ENCODE assay signal across 20 cellular contexts in genomic region chr1:11567244-11568065, GRCh38.
DNase-seq lines count a peak whose midpoint lies in the region; ATAC-seq and TF ChIP-seq lines count a peak whose summit lies in the region.
"Had no signal": no experiment of that assay in that cellular context is flagged by ENCODE, and none has a peak within 500 bp of the region (broad histone marks: within the 10 kb centered on the region; RNA-seq: fewer than 3 reads in every experiment).

No MANE protein-coding gene starts in this region.

- H3K9me3 Mint-ChIP-seq in CD4-positive, alpha-beta memory T cell = no peaks in the 10 kb centered on the region

- no peaks in the 10 kb centered on the region for H3K9me3 ChIP-seq in WERI-Rb-1 (ENCODE audit: severe bottlenecking)
- no peaks in the 10 kb centered on the region for H3K9me3 ChIP-seq in CD4-positive, alpha-beta memory T cell (ENCODE audit: control insufficient read depth in 1 of 2, low read length in 2 of 2)

- peaks cover 14 to 20% of the 10 kb centered on the region in 2 donors for H3K27me3 Mint-ChIP-seq in CD4-positive, alpha-beta memory T cell

- TF ChIP-seq CTCF in WERI-Rb-1 (IDR thresholded peaks at IDR 0.05; ENCODE audit: low read depth, low read length) = no peak

- ATAC-seq in HG02852 (IDR thresholded peaks at IDR 0.05; ENCODE audit: unreplicated experiment) = no peak

- H3K27me3 ChIP-seq in WERI-Rb-1 (ENCODE audit: insufficient read depth, low read depth, severe bottlenecking) = no peaks in the 10 kb centered on the region
- peaks cover 5% of the 10 kb centered on the region for H3K27me3 ChIP-seq in CD4-positive, alpha-beta memory T cell (ENCODE audit: insufficient read depth, low read length)

- H3K36me3 Mint-ChIP-seq in CD4-positive, alpha-beta memory T cell = no peaks in the 10 kb centered on the region

- POLR2A ChIA-PET in CD4-positive, alpha-beta memory T cell (lab: Charles Lee; ENCODE audit: partially characterized antibody) = no interaction called here

- DNase-seq in NCI-H2107 treated with DMSO at 0.1 percent for 48 hours (lab: John Stamatoyannopoulos, UW; ENCODE audit: unreplicated experiment) = peak; percentile 7
- DNase-seq in NCI-H2107 (lab: John Stamatoyannopoulos, UW) = no peak
- peak; percentile 9 for DNase-seq in LHCN-M2 (ENCODE audit: low read depth)
- DNase-seq in WERI-Rb-1 = no peak
- DNase-seq in myocyte (ENCODE audit: low read depth) = peak; percentile 46
- DNase-seq in NOMO-1 (lab: John Stamatoyannopoulos, UW; ENCODE audit: unreplicated experiment in 2 of 2) = no peak
- no peak for DNase-seq in CD4-positive, alpha-beta memory T cell
- DNase-seq: 8988T, COR-L47, DMS 273 treated with DMSO at 0.1 percent for 48 hours, GOT3, KBM-7, NCI-H1048, NCI-H1436, NCI-H1930, NCI-H226, NCI-H524, PC-9 had no signal

- H3K27ac ChIP-seq in WERI-Rb-1 = peak overlapping the region; percentile 38
- no peak overlapping the region for H3K27ac ChIP-seq in CD4-positive, alpha-beta memory T cell (ENCODE audit: low read depth, low read length)
- H3K27ac ChIP-seq: PC-9, SK-N-MC had no signal

- H3K4me3 ChIP-seq in WERI-Rb-1 (ENCODE audit: low read depth, low read length) = no peak overlapping the region
- H3K4me3 ChIP-seq in CD4-positive, alpha-beta memory T cell (ENCODE audit: low read length in 2 of 2) = no peak overlapping the region
- H3K4me3 ChIP-seq: PC-9, SK-N-MC had no signal

- H3K4me1 ChIP-seq in CD4-positive, alpha-beta memory T cell (ENCODE audit: insufficient read depth, low read length) = no peaks in the 10 kb centered on the region

- peaks cover 19% of the 10 kb centered on the region for H3K36me3 ChIP-seq in WERI-Rb-1
- no peaks in the 10 kb centered on the region for H3K36me3 ChIP-seq in CD4-positive, alpha-beta memory T cell (ENCODE audit: insufficient read depth, low read length)

- intact Hi-C loops in CD4-positive, alpha-beta memory T cell (cut with micrococcal nuclease) = no loop called here

- peaks cover 0 to 3% (median 0%) of the 10 kb centered on the region in 4 donors for H3K4me1 Mint-ChIP-seq in CD4-positive, alpha-beta memory T cell

- H3K4me3 Mint-ChIP-seq in CD4-positive, alpha-beta memory T cell = no peak overlapping the region

- no peak overlapping the region for H3K27ac Mint-ChIP-seq in CD4-positive, alpha-beta memory T cell

- CTCF ChIA-PET in CD4-positive, alpha-beta memory T cell (lab: Charles Lee; ENCODE audit: partially characterized antibody) = no interaction called here

Comparison
In these comparisons a context has a peak if more than half of its experiments do, and no peak if none do; other contexts are left out.
1. DNase-seq: peak in NCI-H2107 treated with DMSO at 0.1 percent for 48 hours (single experiment), LHCN-M2 (single experiment) and myocyte (single experiment); none in NCI-H2107 (single experiment), WERI-Rb-1 (single experiment), NOMO-1 (0 of 2) and CD4-positive, alpha-beta memory T cell (0 of 5).